In genomic region chr7:81751619-81752317, GRCh38 we compare ENCODE assay signal across 25 cellular contexts. TPM values are rescaled to one million over a fixed set of nuclear protein-coding genes. Genes with fewer than 3 reads are reported as not detected.
"Had no signal": no experiment of that assay in that cellular context is flagged by ENCODE, and none has a peak within 500 bp of the region (broad histone marks: within the 10 kb centered on the region; RNA-seq: fewer than 3 reads in every experiment).

No MANE protein-coding gene starts in this region.

- H3K36me3 ChIP-seq: Peyer's patch had no signal

- H3K4me1 ChIP-seq: Peyer's patch, SJCRH30 had no signal

- H3K4me3 ChIP-seq: PC-9, Peyer's patch, SJCRH30 had no signal

- ATAC-seq: Right ventricle myocardium inferior, SK-N-SH treated with all-trans-retinoic acid at 6 μM for 48 hours had no signal

- H3K27me3 ChIP-seq: Peyer's patch had no signal

- DNase-seq: KBM-7; MV-4-11; NCI-H1048; NCI-H1105; NCI-H1417; NCI-H1436 treated with DMSO at 0.1 percent for 48 hours; NCI-H1694; NCI-H1930; NCI-H2081; NCI-H2107; NCI-H2227 treated with DMSO at 0.1 percent for 48 hours; NCI-H524 treated with DMSO at 0.1 percent for 48 hours; NCI-H69; NCI-H774; NK-92 treated with Interleukin-12 subunit alpha and Interleukin-12 subunit beta, amount 100 ng/mL, for 24 hours; PC-9; Peyer's patch; SHP77 treated with DMSO at 0.1 percent for 48 hours; SJCRH30 had no signal

- H3K27ac ChIP-seq: PC-9, Peyer's patch, SJCRH30 had no signal

- H3K9me3 ChIP-seq: Peyer's patch, SJCRH30 had no signal

- H3K4me2 ChIP-seq: PC-9 had no signal

RNA-seq across cellular contexts. Expression of gene HGF, which starts 18.1 kb away (rescaled TPM):
- total RNA-seq: HT1080, MCF 10A, NCI-H460, OCI-LY7, PC-9 had no signal
